Comparison of ENCODE assay signal across 14 cellular contexts in the genomic region with DNA sequence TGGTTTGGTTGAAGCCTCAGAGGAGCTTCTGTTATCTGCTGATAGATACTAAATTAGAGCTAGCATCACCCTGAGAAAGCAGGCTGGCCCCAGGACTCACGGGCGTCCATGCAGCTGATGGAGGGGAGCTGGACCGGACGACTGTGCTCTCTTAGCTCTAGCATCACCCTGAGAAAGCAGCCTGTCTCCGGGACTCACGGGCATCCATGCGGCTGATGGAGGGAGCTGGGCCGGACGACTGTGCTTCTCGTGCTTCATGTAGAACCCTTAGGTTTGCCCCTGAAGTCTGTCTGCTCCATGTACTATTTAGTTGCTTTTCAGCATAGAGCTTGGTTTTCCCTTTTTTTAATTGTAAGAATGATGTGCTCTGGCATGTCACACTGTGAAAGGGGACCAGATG. TPM values are rescaled to one million over a fixed set of nuclear protein-coding genes. Genes with fewer than 3 reads are reported as not detected.
"Had no signal": no experiment of that assay in that cellular context is flagged by ENCODE, and none has a peak within 500 bp of the region (broad histone marks: within the 10 kb centered on the region; RNA-seq: fewer than 3 reads in every experiment).

No MANE protein-coding gene starts in this region.

- H3K9me3 Mint-ChIP-seq: activated naive CD4-positive, alpha-beta T cell treated with anti-CD3 and anti-CD28 coated beads, Interleukin-2, amount 50 U/mL, for 24 hours; T-helper 2 cell treated with Interferon-gamma antibody and Interleukin-4, amounts not matched to agents 5 μg/mL and 100 μg/mL, for 36 hours; WTC11 had no signal

- H3K4me1 Mint-ChIP-seq: activated CD4-positive, alpha-beta T cell treated with anti-CD3 and anti-CD28 coated beads for 36 hours; activated CD8-positive, alpha-beta memory T cell treated with anti-CD3 and anti-CD28 coated beads, Interleukin-2, amount 10 ng/mL, durations not matched to agents 7 days and 5 days; activated naive CD4-positive, alpha-beta T cell treated with anti-CD3 and anti-CD28 coated beads, Interleukin-2, amount 50 U/mL, for 24 hours; WTC11 had no signal

- H3K9me3 ChIP-seq: psoas muscle, thoracic aorta had no signal

- H3K4me3 ChIP-seq: hepatocyte, lung, psoas muscle, SK-N-MC, thoracic aorta had no signal

- H3K4me2 ChIP-seq: hepatocyte had no signal

- H3K4me3 Mint-ChIP-seq: activated CD4-positive, alpha-beta T cell treated with anti-CD3 and anti-CD28 coated beads for 36 hours; activated CD8-positive, alpha-beta memory T cell treated with anti-CD3 and anti-CD28 coated beads, Interleukin-2, amount 10 ng/mL, durations not matched to agents 7 days and 5 days; activated naive CD4-positive, alpha-beta T cell treated with anti-CD3 and anti-CD28 coated beads, Interleukin-2, amount 50 U/mL, for 24 hours; T-helper 2 cell treated with Interferon-gamma antibody and Interleukin-4, amounts not matched to agents 5 μg/mL and 100 μg/mL, for 36 hours; WTC11 had no signal

- H3K4me1 ChIP-seq: psoas muscle had no signal

- H3K27me3 ChIP-seq: hepatocyte had no signal

- DNase-seq: activated CD4-positive, alpha-beta T cell treated with anti-CD3 and anti-CD28 coated beads for 36 hours; activated CD4-positive, alpha-beta T cell treated with anti-CD3 and anti-CD28 coated beads, Interleukin-2, amount 50 U/mL, for 48 hours; activated CD8-positive, alpha-beta memory T cell treated with anti-CD3 and anti-CD28 coated beads, Interleukin-2, amount 10 ng/mL, durations not matched to agents 7 days and 5 days; activated gamma-delta T cell; effector memory CD4-positive, alpha-beta T cell; left colon had no signal

- H3K27ac Mint-ChIP-seq: activated CD4-positive, alpha-beta T cell treated with anti-CD3 and anti-CD28 coated beads for 36 hours; activated CD8-positive, alpha-beta memory T cell treated with anti-CD3 and anti-CD28 coated beads, Interleukin-2, amount 10 ng/mL, durations not matched to agents 7 days and 5 days; activated naive CD4-positive, alpha-beta T cell treated with anti-CD3 and anti-CD28 coated beads, Interleukin-2, amount 50 U/mL, for 24 hours; T-helper 2 cell treated with Interferon-gamma antibody and Interleukin-4, amounts not matched to agents 5 μg/mL and 100 μg/mL, for 36 hours; WTC11 had no signal

- H3K27ac ChIP-seq: hepatocyte, psoas muscle, SK-N-MC, thoracic aorta had no signal

- H3K27me3 Mint-ChIP-seq: activated CD4-positive, alpha-beta T cell treated with anti-CD3 and anti-CD28 coated beads for 36 hours; activated CD8-positive, alpha-beta memory T cell treated with anti-CD3 and anti-CD28 coated beads, Interleukin-2, amount 10 ng/mL, durations not matched to agents 7 days and 5 days; activated naive CD4-positive, alpha-beta T cell treated with anti-CD3 and anti-CD28 coated beads, Interleukin-2, amount 50 U/mL, for 24 hours had no signal

- H2AFZ ChIP-seq: hepatocyte had no signal

- ATAC-seq: activated CD4-positive, alpha-beta T cell treated with anti-CD3 and anti-CD28 coated beads for 36 hours; activated CD8-positive, alpha-beta memory T cell treated with anti-CD3 and anti-CD28 coated beads, Interleukin-2, amount 10 ng/mL, durations not matched to agents 7 days and 5 days; left colon; psoas muscle; WTC11 had no signal

- H3K79me2 ChIP-seq: hepatocyte had no signal

RNA-seq across cellular contexts. Expression of a gene that starts 16.3 kb away (rescaled TPM):
- total RNA-seq: hepatocyte had no signal
